Comparison of ENCODE assay signal across 8 cellular contexts in genomic region chr15:43791993-43792760, GRCh38. TPM values are rescaled to one million over a fixed set of nuclear protein-coding genes. Genes with fewer than 3 reads are reported as not detected.
DNase-seq lines count a peak whose midpoint lies in the region; ATAC-seq and TF ChIP-seq lines count a peak whose summit lies in the region.

Gene SERF2, plus strand, starts transcription at chr15:43792320. Its CDS starts 57 bp downstream, at chr15:43792377.

- DNase-seq in A673 (ENCODE audit: low spot score): peak; percentile 100
- DNase-seq in NCI-H2196 treated with DMSO at 0.1 percent for 48 hours (lab: John Stamatoyannopoulos, UW; ENCODE audit: unreplicated experiment): peak; percentile 81
- DNase-seq in breast epithelium (ENCODE audit: low spot score in 2 of 2): peak; percentile 100

- intact Hi-C loops in A673 (cut with micrococcal nuclease; ENCODE audit: unreplicated experiment) (no loop called here), breast epithelium (cut with DNase I; ENCODE audit: low total_unique reads) (no loop called here)

- H3K4me3 ChIP-seq in A673 (ENCODE audit: low read depth, low read length, poor library complexity, severe bottlenecking) (peak within 1 kb of the TSS; percentile 79), breast epithelium (peak within 1 kb of the TSS; percentile 89 to 98 (median 96)), iPS-18c (ENCODE audit: insufficient read depth, low read depth, low read length) (peak within 1 kb of the TSS; percentile 100), skin epidermis (peak within 1 kb of the TSS; percentile 76 to 97 (median 88))

- peak; percentile 98 for TF ChIP-seq POLR2A in breast epithelium (IDR thresholded peaks at IDR 0.05)

- no peaks in the 10 kb centered on the region for H3K9me3 ChIP-seq in A673 (ENCODE audit: low read depth, low read length, poor library complexity, severe bottlenecking)
- no peaks in the 10 kb centered on the region for H3K9me3 ChIP-seq in breast epithelium
- H3K9me3 ChIP-seq in iPS-18c (ENCODE audit: control insufficient read depth, insufficient read depth, low read length): no peaks in the 10 kb centered on the region

- BruUV-seq in A673 (replicated peaks; lab: Mats Ljungman, UMichigan): TSS peak; percentile 56

- TF ChIP-seq CTCF in A673 (conservative IDR thresholded peaks at IDR 0.05; ENCODE audit: low read depth, low read length) (no peak), VCaP (conservative IDR thresholded peaks at IDR 0.05) (no peak), breast epithelium (IDR thresholded peaks at IDR 0.05) (no peak)

- H3K4me1 ChIP-seq in A673 (ENCODE audit: insufficient read depth, low read length, poor library complexity, severe bottlenecking) (peaks cover 13% of the 10 kb centered on the region), breast epithelium (peaks cover 6 to 8% of the 10 kb centered on the region in 2 donors)

- H3K27me3 ChIP-seq in A673 (replicated peaks; ENCODE audit: insufficient read depth, low read depth, low read length, poor library complexity) (no peaks in the 10 kb centered on the region), breast epithelium (no peaks in the 10 kb centered on the region)

- ATAC-seq in GM18868 (IDR thresholded peaks at IDR 0.05; ENCODE audit: unreplicated experiment) (peak; percentile 85), HG03108 (IDR thresholded peaks at IDR 0.05; ENCODE audit: unreplicated experiment) (peak; percentile 89)

- POLR2A ChIA-PET in A673 (lab: Charles Lee; ENCODE audit: low non-redundant PET): interaction anchor here (0.6 kb wide), 1 partner anchor 1313 kb away, joined by 10 read pairs; no protein-coding TSS in a partner anchor

- CTCF ChIA-PET in A673 (lab: Charles Lee): interaction anchor here (0.5 kb wide), 1 partner anchor 496 kb away, joined by 3 read pairs; the partner anchor contains the start of gene GOLM2

- H3K27ac ChIP-seq in A673 (ENCODE audit: low read depth, low read length, poor library complexity, severe bottlenecking) (peak within 1 kb of the TSS; percentile 97), VCaP (peak within 1 kb of the TSS; percentile 93), breast epithelium (peak within 1 kb of the TSS; percentile 97 to 99), skin epidermis (peak within 1 kb of the TSS; percentile 90 to 100 (median 98))

- H3K36me3 ChIP-seq in A673 (ENCODE audit: insufficient read depth, low read length, poor library complexity, severe bottlenecking) (peaks cover 39% of the 10 kb centered on the region), breast epithelium (no peaks in the 10 kb centered on the region)

RNA-seq across cellular contexts. Expression of gene SERF2, which starts in this region (rescaled TPM):
- total RNA-seq in A673 (2021) (632 and 654 TPM in 2 replicates), breast epithelium (100 to 1,000 TPM; 653 to 916 (median 695) TPM)

Comparison
In these comparisons a context has a peak if more than half of its experiments do, and no peak if none do; other contexts are left out.
1. Peak in every context shown above with its lines: DNase-seq, ATAC-seq, H3K4me3 ChIP-seq and H3K27ac ChIP-seq.